In genomic region chr13:95281258-95281602, GRCh38 we compare ENCODE assay signal across 12 cellular contexts.
DNase-seq lines count a peak whose midpoint lies in the region; ATAC-seq and FAIRE-seq lines count a peak whose summit lies in the region.
"Had no signal": no experiment of that assay in that cellular context is flagged by ENCODE, and none has a peak within 500 bp of the region (broad histone marks: within the 10 kb centered on the region; RNA-seq: fewer than 3 reads in every experiment).

No MANE protein-coding gene starts in this region.

- peaks cover 27% of the 10 kb centered on the region for H3K4me1 Mint-ChIP-seq in memory B cell
- H3K4me1 Mint-ChIP-seq: activated naive CD4-positive, alpha-beta T cell treated with anti-CD3 and anti-CD28 coated beads, Interleukin-2, amount 50 U/mL, for 24 hours had no signal

- no peaks in the 10 kb centered on the region for H3K27me3 Mint-ChIP-seq in memory B cell
- H3K27me3 Mint-ChIP-seq: activated naive CD4-positive, alpha-beta T cell treated with anti-CD3 and anti-CD28 coated beads, Interleukin-2, amount 50 U/mL, for 24 hours; naive thymus-derived CD8-positive, alpha-beta T cell had no signal

- no peak for FAIRE-seq in HTR-8/SVneo (lab: Jason Lieb, UNC)

- H3K4me3 Mint-ChIP-seq in memory B cell: peak overlapping the region; percentile 24
- H3K4me3 Mint-ChIP-seq: activated naive CD4-positive, alpha-beta T cell treated with anti-CD3 and anti-CD28 coated beads, Interleukin-2, amount 50 U/mL, for 24 hours; naive thymus-derived CD8-positive, alpha-beta T cell had no signal

- peaks cover 3% of the 10 kb centered on the region for H3K36me3 Mint-ChIP-seq in memory B cell

- peak overlapping the region; percentile 78 for H3K27ac Mint-ChIP-seq in memory B cell
- H3K27ac Mint-ChIP-seq: activated naive CD4-positive, alpha-beta T cell treated with anti-CD3 and anti-CD28 coated beads, Interleukin-2, amount 50 U/mL, for 24 hours had no signal

- no peaks in the 10 kb centered on the region for H3K9me3 Mint-ChIP-seq in memory B cell
- H3K9me3 Mint-ChIP-seq: activated naive CD4-positive, alpha-beta T cell treated with anti-CD3 and anti-CD28 coated beads, Interleukin-2, amount 50 U/mL, for 24 hours; naive thymus-derived CD8-positive, alpha-beta T cell had no signal

- ATAC-seq in GM18498 (IDR thresholded peaks at IDR 0.05; ENCODE audit: unreplicated experiment) (peak; percentile 21), GM21529 (IDR thresholded peaks at IDR 0.05; ENCODE audit: unreplicated experiment) (peak; percentile 21), HG03378 (IDR thresholded peaks at IDR 0.05; ENCODE audit: unreplicated experiment) (peak; percentile 25), memory B cell (ENCODE audit: low read depth) (peak; percentile 24)
- ATAC-seq: naive thymus-derived CD8-positive, alpha-beta T cell had no signal

- DNase-seq in memory B cell (ENCODE audit: low spot score in 2 of 2) (no peak), midbrain (lab: John Stamatoyannopoulos, UW) (no peak), HTR-8/SVneo (ENCODE audit: insufficient read length, low spot score) (no peak)
- DNase-seq in activated effector memory CD4-positive, alpha-beta T cell treated with anti-CD3 and anti-CD28 coated beads, Interleukin-2, amount 50 U/mL, for 16 hours: no peak
- DNase-seq in activated CD4-positive, CD25-positive, alpha-beta regulatory T cell treated with anti-CD3 and anti-CD28 coated beads, Interleukin-2, amount 50 U/mL, for 72 hours: no peak
- DNase-seq: effector CD8-positive, alpha-beta T cell; naive thymus-derived CD8-positive, alpha-beta T cell; NCI-H1092 had no signal
